13 cellular contexts compared by ENCODE assay signal in the genomic region with DNA sequence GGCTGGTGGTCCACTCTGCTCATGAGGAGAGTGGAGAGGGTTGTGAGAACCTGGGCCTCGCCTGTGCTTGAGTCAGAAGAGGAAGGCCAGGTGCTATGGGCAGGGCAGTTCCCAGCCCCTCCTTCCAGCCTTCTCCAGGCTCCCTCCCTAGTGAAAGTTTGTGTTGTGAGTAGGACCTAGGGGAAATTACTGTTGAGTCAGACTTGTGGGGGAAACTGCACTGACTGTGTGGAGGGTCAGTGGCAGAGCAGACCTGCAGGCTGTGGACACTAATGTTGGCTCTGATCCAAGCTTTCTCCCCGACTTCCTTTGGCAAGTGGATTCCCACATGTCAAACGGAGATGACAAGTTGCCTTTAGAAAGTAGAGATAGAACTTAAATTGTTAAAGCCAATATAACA.
DNase-seq lines count a peak whose midpoint lies in the region; ATAC-seq and TF ChIP-seq lines count a peak whose summit lies in the region.
"Had no signal": no experiment of that assay in that cellular context is flagged by ENCODE, and none has a peak within 500 bp of the region (broad histone marks: within the 10 kb centered on the region; RNA-seq: fewer than 3 reads in every experiment).

No MANE protein-coding gene starts in this region.

- H3K27me3 ChIP-seq in muscle layer of duodenum (ENCODE audit: low read depth, low read length): no peaks in the 10 kb centered on the region
- no peaks in the 10 kb centered on the region for H3K27me3 ChIP-seq in CD8-positive, alpha-beta memory T cell (ENCODE audit: insufficient read depth, low read length, poor library complexity, severe bottlenecking)
- H3K27me3 ChIP-seq: ovary had no signal

- peak overlapping the region; percentile 43 for H3K27ac Mint-ChIP-seq in endothelial cell (ENCODE audit: unreplicated experiment)
- H3K27ac Mint-ChIP-seq in activated T-helper 17 cell treated with anti-CD3 and anti-CD28 coated beads, Interleukin-2, amount 50 U/mL, for 72 hours: no peak overlapping the region
- peak overlapping the region in 4 of 8 donors; percentile 12 to 85 (median 52) for H3K27ac Mint-ChIP-seq in CD8-positive, alpha-beta memory T cell
- H3K27ac Mint-ChIP-seq: type B pancreatic cell had no signal

- peaks cover 11% of the 10 kb centered on the region for H3K36me3 Mint-ChIP-seq in endothelial cell (ENCODE audit: low read depth, unreplicated experiment)
- H3K36me3 Mint-ChIP-seq in activated T-helper 17 cell treated with anti-CD3 and anti-CD28 coated beads, Interleukin-2, amount 50 U/mL, for 72 hours (ENCODE audit: low read depth): no peaks in the 10 kb centered on the region
- H3K36me3 Mint-ChIP-seq in CD8-positive, alpha-beta memory T cell: peaks cover 0 to 29% (median 2%) of the 10 kb centered on the region in 3 donors
- H3K36me3 Mint-ChIP-seq: type B pancreatic cell had no signal

- H3K36me3 ChIP-seq in muscle layer of duodenum (ENCODE audit: control insufficient read depth in 1 of 2, insufficient read depth in 2 of 2, low read length in 2 of 2): no peaks in the 10 kb centered on the region
- peaks cover 4% of the 10 kb centered on the region for H3K36me3 ChIP-seq in CD8-positive, alpha-beta memory T cell (ENCODE audit: insufficient read depth, low read length)
- H3K36me3 ChIP-seq: ovary, WERI-Rb-1 had no signal

- H3K4me3 Mint-ChIP-seq in endothelial cell (ENCODE audit: unreplicated experiment): no peak overlapping the region
- H3K4me3 Mint-ChIP-seq in activated T-helper 17 cell treated with anti-CD3 and anti-CD28 coated beads, Interleukin-2, amount 50 U/mL, for 72 hours: no peak overlapping the region
- no peak overlapping the region for H3K4me3 Mint-ChIP-seq in CD8-positive, alpha-beta memory T cell
- H3K4me3 Mint-ChIP-seq: type B pancreatic cell had no signal

- H3K4me1 ChIP-seq in muscle layer of duodenum (ENCODE audit: control insufficient read depth in 1 of 2, insufficient read depth in 2 of 2, low read length in 2 of 2): peaks cover 25% of the 10 kb centered on the region in 2 donors
- H3K4me1 ChIP-seq in CD8-positive, alpha-beta memory T cell (ENCODE audit: insufficient read depth, low read length): no peaks in the 10 kb centered on the region

- POLR2A ChIA-PET in CD8-positive, alpha-beta memory T cell (lab: Charles Lee): no interaction called here

- H3K9me3 Mint-ChIP-seq in endothelial cell (ENCODE audit: unreplicated experiment): no peaks in the 10 kb centered on the region
- H3K9me3 Mint-ChIP-seq in activated T-helper 17 cell treated with anti-CD3 and anti-CD28 coated beads, Interleukin-2, amount 50 U/mL, for 72 hours: no peaks in the 10 kb centered on the region
- no peaks in the 10 kb centered on the region for H3K9me3 Mint-ChIP-seq in CD8-positive, alpha-beta memory T cell
- H3K9me3 Mint-ChIP-seq: type B pancreatic cell had no signal

- CTCF ChIA-PET in CD8-positive, alpha-beta memory T cell (lab: Charles Lee): interaction anchor here (3.0 to 6.5 kb wide), 3 partner anchors 16 to 157 kb away, joined by 11 to 85 read pairs (median 31); no protein-coding TSS in a partner anchor

- no peak for ATAC-seq in activated T-helper 17 cell treated with anti-CD3 and anti-CD28 coated beads, Interleukin-2, amount 50 U/mL, for 72 hours (replicated peaks)

- H3K9me3 ChIP-seq in muscle layer of duodenum (ENCODE audit: control insufficient read depth in 1 of 2, low read length in 2 of 2): no peaks in the 10 kb centered on the region
- no peaks in the 10 kb centered on the region for H3K9me3 ChIP-seq in CD8-positive, alpha-beta memory T cell (ENCODE audit: low read length)
- H3K9me3 ChIP-seq: ovary had no signal

- peak overlapping the region; percentile 53 for H3K27ac ChIP-seq in muscle layer of duodenum (ENCODE audit: low read length)
- H3K27ac ChIP-seq in CD8-positive, alpha-beta memory T cell (ENCODE audit: low read depth, low read length): no peak overlapping the region
- H3K27ac ChIP-seq: ovary, WERI-Rb-1 had no signal

- H3K4me1 Mint-ChIP-seq in endothelial cell (ENCODE audit: unreplicated experiment): peaks cover 70% of the 10 kb centered on the region
- H3K4me1 Mint-ChIP-seq in activated T-helper 17 cell treated with anti-CD3 and anti-CD28 coated beads, Interleukin-2, amount 50 U/mL, for 72 hours: peaks cover 5% of the 10 kb centered on the region
- peaks cover 35 to 46% (median 44%) of the 10 kb centered on the region in 3 donors for H3K4me1 Mint-ChIP-seq in CD8-positive, alpha-beta memory T cell

- H3K27me3 Mint-ChIP-seq in endothelial cell (ENCODE audit: unreplicated experiment): peaks cover 12% of the 10 kb centered on the region
- H3K27me3 Mint-ChIP-seq in activated T-helper 17 cell treated with anti-CD3 and anti-CD28 coated beads, Interleukin-2, amount 50 U/mL, for 72 hours: no peaks in the 10 kb centered on the region
- H3K27me3 Mint-ChIP-seq in CD8-positive, alpha-beta memory T cell: no peaks in the 10 kb centered on the region
- H3K27me3 Mint-ChIP-seq: type B pancreatic cell had no signal

- no peak overlapping the region for H3K4me3 ChIP-seq in muscle layer of duodenum (ENCODE audit: low read depth in 1 of 2, low read length in 2 of 2)
- no peak overlapping the region for H3K4me3 ChIP-seq in CD8-positive, alpha-beta memory T cell (ENCODE audit: low read length)
- H3K4me3 ChIP-seq: ovary had no signal

- DNase-seq in EL: peak; percentile 68
- DNase-seq in endothelial cell (ENCODE audit: low spot score): no peak
- no peak for DNase-seq in OCI-M2 (lab: John Stamatoyannopoulos, UW; ENCODE audit: unreplicated experiment)
- DNase-seq in CD8-positive, alpha-beta memory T cell: no peak
- DNase-seq in T-helper 1 cell: no peak
- DNase-seq: activated effector memory CD4-positive, alpha-beta T cell treated with Interleukin-2 at 50 U/mL for 16 hours; effector CD4-positive, alpha-beta T cell; ovary had no signal

- TF ChIP-seq CTCF in endothelial cell (IDR thresholded peaks at IDR 0.05; ENCODE audit: unreplicated experiment): no peak

TF ChIP-seq in PFSK-1, 5 proteins besides CTCF, POLR2A, EP300 and RAD21:
- TF ChIP-seq POLR2AphosphoS5 (IDR thresholded peaks at IDR 0.05; ENCODE audit: low read depth, low read length) (no peak), TAF1 (IDR thresholded peaks at IDR 0.05; ENCODE audit: borderline replicate concordance, insufficient read depth, low read length) (no peak), FOXP2 (optimal IDR thresholded peaks at IDR 0.05; ENCODE audit: borderline replicate concordance, extremely low read depth, extremely low read length, insufficient read depth) (no peak), SIN3A (IDR thresholded peaks at IDR 0.05; ENCODE audit: borderline replicate concordance, insufficient read depth, low read length) (peak; percentile 71; the same call in 1 of the 2 replicates)
- TF ChIP-seq, protein P1, sequence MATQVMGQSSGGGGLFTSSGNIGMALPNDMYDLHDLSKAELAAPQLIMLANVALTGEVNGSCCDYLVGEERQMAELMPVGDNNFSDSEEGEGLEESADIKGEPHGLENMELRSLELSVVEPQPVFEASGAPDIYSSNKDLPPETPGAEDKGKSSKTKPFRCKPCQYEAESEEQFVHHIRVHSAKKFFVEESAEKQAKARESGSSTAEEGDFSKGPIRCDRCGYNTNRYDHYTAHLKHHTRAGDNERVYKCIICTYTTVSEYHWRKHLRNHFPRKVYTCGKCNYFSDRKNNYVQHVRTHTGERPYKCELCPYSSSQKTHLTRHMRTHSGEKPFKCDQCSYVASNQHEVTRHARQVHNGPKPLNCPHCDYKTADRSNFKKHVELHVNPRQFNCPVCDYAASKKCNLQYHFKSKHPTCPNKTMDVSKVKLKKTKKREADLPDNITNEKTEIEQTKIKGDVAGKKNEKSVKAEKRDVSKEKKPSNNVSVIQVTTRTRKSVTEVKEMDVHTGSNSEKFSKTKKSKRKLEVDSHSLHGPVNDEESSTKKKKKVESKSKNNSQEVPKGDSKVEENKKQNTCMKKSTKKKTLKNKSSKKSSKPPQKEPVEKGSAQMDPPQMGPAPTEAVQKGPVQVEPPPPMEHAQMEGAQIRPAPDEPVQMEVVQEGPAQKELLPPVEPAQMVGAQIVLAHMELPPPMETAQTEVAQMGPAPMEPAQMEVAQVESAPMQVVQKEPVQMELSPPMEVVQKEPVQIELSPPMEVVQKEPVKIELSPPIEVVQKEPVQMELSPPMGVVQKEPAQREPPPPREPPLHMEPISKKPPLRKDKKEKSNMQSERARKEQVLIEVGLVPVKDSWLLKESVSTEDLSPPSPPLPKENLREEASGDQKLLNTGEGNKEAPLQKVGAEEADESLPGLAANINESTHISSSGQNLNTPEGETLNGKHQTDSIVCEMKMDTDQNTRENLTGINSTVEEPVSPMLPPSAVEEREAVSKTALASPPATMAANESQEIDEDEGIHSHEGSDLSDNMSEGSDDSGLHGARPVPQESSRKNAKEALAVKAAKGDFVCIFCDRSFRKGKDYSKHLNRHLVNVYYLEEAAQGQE (IDR thresholded peaks at IDR 0.05; ENCODE audit: insufficient read depth in 1 of 2, low read depth in 2 of 2, low read length in 2 of 2): peak in 1 of 2 experiments; percentile 41; a peak in 1 of 4 replicates
